ENCODE assay signal across 4 cellular contexts in genomic region chr15:28435594-28435993, GRCh38. TPM values are rescaled to one million over a fixed set of nuclear protein-coding genes. Genes with fewer than 3 reads are reported as not detected.
"Had no signal": no experiment of that assay in that cellular context is flagged by ENCODE, and none has a peak within 500 bp of the region (broad histone marks: within the 10 kb centered on the region; RNA-seq: fewer than 3 reads in every experiment).

No MANE protein-coding gene starts in this region.

RNA-seq across cellular contexts. Expression of gene GOLGA8F, which starts 57.1 kb away (rescaled TPM):
- total RNA-seq: GM23338, H1, H9, IMR-90 had no signal
- polyA plus RNA-seq: GM23338, H1, IMR-90 had no signal
